ENCODE assay signal across 27 cellular contexts in the genomic region with DNA sequence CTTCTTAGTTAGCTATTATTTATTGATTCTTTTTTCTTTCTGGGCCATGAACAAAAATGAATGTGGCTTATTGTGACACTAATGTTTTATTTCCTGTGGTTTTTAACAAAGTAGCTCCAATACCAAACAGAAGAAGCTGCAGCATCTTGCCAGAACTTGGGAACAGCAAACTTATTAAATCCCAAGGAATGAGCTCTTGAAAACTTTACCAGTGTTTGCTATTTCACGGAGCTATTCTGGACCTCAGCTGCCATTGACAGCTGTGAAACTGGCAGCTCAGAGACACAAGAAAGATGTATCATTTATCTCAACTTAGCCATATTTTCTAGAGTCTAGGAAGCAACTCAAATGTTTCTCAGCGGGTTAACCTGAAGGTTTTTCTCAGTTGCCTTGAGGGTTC.
"Had no signal": no experiment of that assay in that cellular context is flagged by ENCODE, and none has a peak within 500 bp of the region (broad histone marks: within the 10 kb centered on the region; RNA-seq: fewer than 3 reads in every experiment).

No MANE protein-coding gene starts in this region.

- H3K4me3 Mint-ChIP-seq: activated CD4-positive, alpha-beta memory T cell treated with anti-CD3 and anti-CD28 coated beads, Interleukin-2, amount 10 ng/mL, durations not matched to agents 7 days and 5 days; activated T-cell treated with anti-CD3 and anti-CD28 coated beads, Interleukin-2, amount 50 U/mL, for 24 hours; effector memory CD8-positive, alpha-beta T cell; mesothelial cell of epicardium; naive thymus-derived CD8-positive, alpha-beta T cell had no signal

- H3K27me3 ChIP-seq: testis, transverse colon had no signal

- DNase-seq: activated CD4-positive, alpha-beta memory T cell treated with anti-CD3 and anti-CD28 coated beads, Interleukin-2, amount 10 ng/mL, durations not matched to agents 7 days and 5 days; activated CD4-positive, alpha-beta T cell treated with anti-CD3 and anti-CD28 coated beads for 48 hours; activated CD8-positive, alpha-beta memory T cell treated with anti-CD3 and anti-CD28 coated beads, Interleukin-2, amount 50 U/mL, for 48 hours; activated gamma-delta T cell; activated naive CD4-positive, alpha-beta T cell treated with anti-CD3 and anti-CD28 coated beads, Interleukin-2, amount 50 U/mL, for 16 hours; activated T-cell treated with anti-CD3 and anti-CD28 coated beads, Interleukin-2, amount 50 U/mL, for 24 hours; amniotic stem cell; caudate nucleus; cortex of kidney; effector memory CD8-positive, alpha-beta T cell; erythroblast; foreskin fibroblast; head of caudate nucleus; hippocampal formation; left cardiac atrium; left ventricle myocardium superior; naive thymus-derived CD8-positive, alpha-beta T cell; right cardiac atrium; stimulated activated CD4-positive, alpha-beta T cell treated with anti-CD3 and anti-CD28 coated beads, Interleukin-12 subunit alpha, Interleukin-12 subunit beta, amount 100 ng/mL, for 4 hours; stimulated activated CD4-positive, alpha-beta T cell treated with anti-CD3 and anti-CD28 coated beads, Interleukin-4, amount 100 ng/mL, for 1 hour; stimulated activated naive CD8-positive, alpha-beta T cell treated with anti-CD3 and anti-CD28 coated beads, Interleukin-15, Interleukin-2, amounts not matched to agents 100 U/mL and 50 U/mL, for 24 hours; T-helper 9 cell; testis; transverse colon; WERI-Rb-1 had no signal

- H3K36me3 ChIP-seq: transverse colon, WERI-Rb-1 had no signal

- H3K9me3 Mint-ChIP-seq: activated CD4-positive, alpha-beta memory T cell treated with anti-CD3 and anti-CD28 coated beads, Interleukin-2, amount 10 ng/mL, durations not matched to agents 7 days and 5 days; activated T-cell treated with anti-CD3 and anti-CD28 coated beads, Interleukin-2, amount 50 U/mL, for 24 hours; effector memory CD8-positive, alpha-beta T cell had no signal

- H3K4me1 ChIP-seq: testis, transverse colon had no signal

- ATAC-seq: activated CD4-positive, CD25-positive, alpha-beta regulatory T cell treated with anti-CD3 and anti-CD28 coated beads, Interleukin-2, amount 50 U/mL, for 24 hours; effector memory CD8-positive, alpha-beta T cell; left cardiac atrium; left ventricle myocardium superior; naive thymus-derived CD8-positive, alpha-beta T cell; right cardiac atrium; stimulated activated naive CD8-positive, alpha-beta T cell treated with anti-CD3 and anti-CD28 coated beads, Interleukin-15, Interleukin-2, amounts not matched to agents 100 U/mL and 50 U/mL, for 24 hours had no signal

- H3K4me3 ChIP-seq: testis, transverse colon had no signal

- H3K36me3 Mint-ChIP-seq: mesothelial cell of epicardium; naive thymus-derived CD8-positive, alpha-beta T cell had no signal

- H3K27ac ChIP-seq: testis, transverse colon, WERI-Rb-1 had no signal

- H3K9me3 ChIP-seq: testis, transverse colon had no signal

- H3K27ac Mint-ChIP-seq: activated CD4-positive, alpha-beta memory T cell treated with anti-CD3 and anti-CD28 coated beads, Interleukin-2, amount 10 ng/mL, durations not matched to agents 7 days and 5 days; activated T-cell treated with anti-CD3 and anti-CD28 coated beads, Interleukin-2, amount 50 U/mL, for 24 hours; effector memory CD8-positive, alpha-beta T cell; mesothelial cell of epicardium; naive thymus-derived CD8-positive, alpha-beta T cell had no signal
